8 cellular contexts compared by ENCODE assay signal in genomic region chr6:43496370-43497128, GRCh38. TPM values are rescaled to one million over a fixed set of nuclear protein-coding genes. Genes with fewer than 3 reads are reported as not detected.
A peak's percentile ranks its signal among the peaks of the same experiment; 100 is the strongest.
DNase-seq lines count a peak whose midpoint lies in the region; ATAC-seq and TF ChIP-seq lines count a peak whose summit lies in the region.

No MANE protein-coding gene starts in this region.

- 52% methylated on average over 18 of the region's 18 CpGs for WGBS in hepatocyte (ENCODE audit: low lambda C conversion rate, missing lambda C conversion rate)

- H3K4me3 ChIP-seq in WERI-Rb-1 (ENCODE audit: low read depth, low read length), result no peak overlapping the region
- H3K4me3 ChIP-seq in hepatocyte, result no peak overlapping the region
- H3K4me3 ChIP-seq in tibial artery, result no peak overlapping the region

- peak overlapping the region; percentile 62 for H3K4me2 ChIP-seq in hepatocyte

- H3K27ac ChIP-seq in WERI-Rb-1 (peak overlapping the region; percentile 3; the same call in 1 of the 2 replicates), hepatocyte (peak overlapping the region; percentile 55), tibial artery (peak overlapping the region; percentile 42 to 46)

- peaks cover 17% of the 10 kb centered on the region for H3K79me2 ChIP-seq in hepatocyte

- no peaks in the 10 kb centered on the region for H3K9me2 ChIP-seq in hepatocyte (replicated peaks; ENCODE audit: insufficient read depth)

- intact Hi-C loops in tibial artery (cut with DNase I; ENCODE audit: low total_unique reads), result no loop called here

- H2AFZ ChIP-seq in hepatocyte, result no peak overlapping the region

- in situ Hi-C loops in GM13976 (cut with MboI; ENCODE audit: low sequenced_read_pairs, unreplicated experiment), result loop anchor here (25.0 kb wide), 1 partner anchor 234 kb away; no protein-coding TSS in a partner anchor

- H3K9me3 ChIP-seq in WERI-Rb-1 (ENCODE audit: severe bottlenecking) (no peaks in the 10 kb centered on the region), hepatocyte (ENCODE audit: low read depth) (no peaks in the 10 kb centered on the region), tibial artery (no peaks in the 10 kb centered on the region)

- DNase-seq in 8988T, result peak; percentile 81
- peak; percentile 68 for DNase-seq in GM13976 (ENCODE audit: low spot score)
- peak; percentile 86 for DNase-seq in WERI-Rb-1
- peak; percentile 71 for DNase-seq in hepatocyte (ENCODE audit: low spot score)
- no peak for DNase-seq in tibial artery
- DNase-seq in SHP77 (lab: John Stamatoyannopoulos, UW), result no peak
- no peak for DNase-seq in activated T-cell treated with anti-CD3 and anti-CD28 coated beads, Interleukin-2, amount 50 U/mL, for 48 hours

- ATAC-seq in HG03469 (IDR thresholded peaks at IDR 0.05; ENCODE audit: unreplicated experiment), result no peak

- H3K27me3 ChIP-seq in WERI-Rb-1 (ENCODE audit: insufficient read depth, low read depth, severe bottlenecking) (no peaks in the 10 kb centered on the region), hepatocyte (no peaks in the 10 kb centered on the region), tibial artery (no peaks in the 10 kb centered on the region)

- H3K36me3 ChIP-seq in WERI-Rb-1 (peaks cover 49% of the 10 kb centered on the region), hepatocyte (replicated peaks; ENCODE audit: insufficient read depth, low read depth) (no peaks in the 10 kb centered on the region), tibial artery (peaks cover 26 to 42% (median 40%) of the 10 kb centered on the region in 3 donors)

- peaks cover 46% of the 10 kb centered on the region for H3K4me1 ChIP-seq in hepatocyte (ENCODE audit: insufficient read depth)
- peaks cover 0 to 66% (median 37%) of the 10 kb centered on the region in 4 donors for H3K4me1 ChIP-seq in tibial artery

- TF ChIP-seq CTCF in GM13976 (IDR thresholded peaks at IDR 0.05; ENCODE audit: borderline replicate concordance, control extremely low read depth, extremely low read depth, insufficient read depth, missing control alignments) (peak; percentile 45), WERI-Rb-1 (IDR thresholded peaks at IDR 0.05; ENCODE audit: low read depth, low read length) (peak; percentile 90), hepatocyte (IDR thresholded peaks at IDR 0.05; ENCODE audit: poor library complexity) (peak; percentile 63), tibial artery (IDR thresholded peaks at IDR 0.05) (peak; percentile 51 to 53)

- peaks cover 30% of the 10 kb centered on the region for H4K20me1 ChIP-seq in hepatocyte (ENCODE audit: insufficient read depth, poor library complexity, severe bottlenecking)

RNA-seq across cellular contexts. Expression of gene LRRC73, which starts 13.6 kb away (rescaled TPM):
- total RNA-seq in hepatocyte, result 0.28 TPM in 1 of 2 replicates, not detected in the other
- 0.07 and 0.22 TPM in 2 replicates for polyA plus RNA-seq in hepatocyte

RNA-seq across cellular contexts. Expression of gene TJAP1, which starts 19.2 kb away (rescaled TPM):
- 14.6 and 16.4 TPM in 2 replicates for total RNA-seq in hepatocyte
- 10.3 and 13.8 TPM in 2 replicates for polyA plus RNA-seq in hepatocyte

RNA-seq across cellular contexts. Expression of gene YIPF3, which starts 20.2 kb away (rescaled TPM):
- total RNA-seq in hepatocyte, result 179 and 198 TPM in 2 replicates
- 163 and 166 TPM in 2 replicates for polyA plus RNA-seq in hepatocyte

RNA-seq across cellular contexts. Expression of gene POLR1C, which starts 20.3 kb away (rescaled TPM):
- 26.1 and 37.7 TPM in 2 replicates for total RNA-seq in hepatocyte
- 33.7 and 36.2 TPM in 2 replicates for polyA plus RNA-seq in hepatocyte

RNA-seq across cellular contexts. Expression of gene DLK2, which starts 41.2 kb away (rescaled TPM):
- 0.33 and 0.60 TPM in 2 replicates for total RNA-seq in hepatocyte
- polyA plus RNA-seq in hepatocyte, result 1.8 and 2.1 TPM in 2 replicates

Comparison
In these comparisons a context has a peak if more than half of its experiments do, and no peak if none do; other contexts are left out.
1. DNase-seq: peak in 8988T (single experiment), GM13976 (single experiment), WERI-Rb-1 (single experiment) and hepatocyte (single experiment); none in tibial artery (0 of 2), SHP77 (0 of 2) and activated T-cell treated with anti-CD3 and anti-CD28 coated beads, Interleukin-2, amount 50 U/mL, for 48 hours (0 of 2).
2. H3K27ac ChIP-seq: peak in every context shown above with its lines; median percentile 55 in hepatocyte; 44 in tibial artery; 3 in WERI-Rb-1.
3. Peak in every context shown above with its lines, with median percentiles within 50 percentile points of each other: CTCF ChIP-seq.